In genomic region chr7:40175256-40175655, GRCh38 we compare ENCODE assay signal across 1 cellular context. TPM values are rescaled to one million over a fixed set of nuclear protein-coding genes. Genes with fewer than 3 reads are reported as not detected.
"Had no signal": no experiment of that assay in that cellular context is flagged by ENCODE, and none has a peak within 500 bp of the region (broad histone marks: within the 10 kb centered on the region; RNA-seq: fewer than 3 reads in every experiment).

No MANE protein-coding gene starts in this region.

RNA-seq across cellular contexts. Expression of gene SUGCT, which starts 40.5 kb away (rescaled TPM):
- total RNA-seq: HT-29 had no signal
